In the genomic region with DNA sequence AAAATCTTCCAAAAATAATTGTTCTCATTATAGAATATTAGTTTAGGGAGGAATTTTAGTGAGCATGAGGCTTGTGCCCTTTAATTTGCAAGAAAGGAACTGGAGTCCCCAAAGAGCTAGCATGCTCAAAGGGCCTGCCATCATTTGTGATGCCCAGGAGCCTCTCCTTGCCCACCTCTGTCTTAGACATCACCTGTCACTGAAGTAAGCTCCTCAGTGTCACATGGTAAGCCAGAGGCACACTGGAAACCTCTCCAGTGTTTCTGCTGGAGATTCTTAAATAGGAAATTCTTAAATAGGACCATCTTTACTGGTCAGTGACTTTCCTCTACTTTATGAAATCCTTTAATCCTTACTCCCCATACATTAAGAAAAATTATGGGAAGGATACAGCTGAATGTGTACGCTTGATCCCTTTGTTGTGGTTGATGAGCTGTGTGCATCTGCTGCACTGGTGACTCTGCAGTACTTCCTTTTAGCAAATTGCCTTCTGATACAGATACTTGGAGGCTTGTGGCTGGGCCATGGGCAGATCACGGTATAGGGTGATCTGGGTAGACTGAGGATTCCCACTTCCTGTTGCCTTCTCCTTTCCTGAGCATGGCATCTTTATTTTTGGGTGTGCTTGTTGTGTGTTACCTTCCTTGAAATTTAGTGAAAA, we compare ENCODE assay signal across 2 cellular contexts.
TF ChIP-seq lines count a peak whose summit lies in the region.

No MANE protein-coding gene starts in this region.

TF ChIP-seq in GM12878, 131 proteins besides CTCF, POLR2A, EP300 and RAD21:
- TF ChIP-seq, protein P1, sequence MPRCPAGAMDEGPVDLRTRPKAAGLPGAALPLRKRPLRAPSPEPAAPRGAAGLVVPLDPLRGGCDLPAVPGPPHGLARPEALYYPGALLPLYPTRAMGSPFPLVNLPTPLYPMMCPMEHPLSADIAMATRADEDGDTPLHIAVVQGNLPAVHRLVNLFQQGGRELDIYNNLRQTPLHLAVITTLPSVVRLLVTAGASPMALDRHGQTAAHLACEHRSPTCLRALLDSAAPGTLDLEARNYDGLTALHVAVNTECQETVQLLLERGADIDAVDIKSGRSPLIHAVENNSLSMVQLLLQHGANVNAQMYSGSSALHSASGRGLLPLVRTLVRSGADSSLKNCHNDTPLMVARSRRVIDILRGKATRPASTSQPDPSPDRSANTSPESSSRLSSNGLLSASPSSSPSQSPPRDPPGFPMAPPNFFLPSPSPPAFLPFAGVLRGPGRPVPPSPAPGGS (IDR thresholded peaks at IDR 0.05; ENCODE audit: borderline replicate concordance, insufficient read depth, low read depth, low read length, poor library complexity, severe bottlenecking), result no peak
- peak; percentile 59 for TF ChIP-seq RUNX3 (IDR thresholded peaks at IDR 0.05; ENCODE audit: low read length)
- no peak for TF ChIP-seq ZNF24 (IDR thresholded peaks at IDR 0.05)
- peak; percentile 77 for TF ChIP-seq TCF7 (IDR thresholded peaks at IDR 0.05; ENCODE audit: borderline replicate concordance)
- no peak for TF ChIP-seq HCFC1 (IDR thresholded peaks at IDR 0.05; ENCODE audit: low read length)

TF ChIP-seq in neural cell, 6 proteins besides CTCF, POLR2A, EP300 and RAD21:
- TF ChIP-seq REST (IDR thresholded peaks at IDR 0.05; ENCODE audit: borderline replicate concordance) (no peak), SMC3 (conservative IDR thresholded peaks at IDR 0.05; ENCODE audit: poor library complexity) (no peak), POLR2AphosphoS5 (IDR thresholded peaks at IDR 0.05) (no peak), EZH2 (IDR thresholded peaks at IDR 0.05; ENCODE audit: borderline replicate concordance, insufficient read depth, low read length, poor library complexity, severe bottlenecking) (no peak), MXI1 (conservative IDR thresholded peaks at IDR 0.05; ENCODE audit: poor library complexity, severe bottlenecking) (no peak), TAF1 (IDR thresholded peaks at IDR 0.05; ENCODE audit: low read depth) (no peak)
